Comparison of ENCODE assay signal across 1 cellular context in the genomic region with DNA sequence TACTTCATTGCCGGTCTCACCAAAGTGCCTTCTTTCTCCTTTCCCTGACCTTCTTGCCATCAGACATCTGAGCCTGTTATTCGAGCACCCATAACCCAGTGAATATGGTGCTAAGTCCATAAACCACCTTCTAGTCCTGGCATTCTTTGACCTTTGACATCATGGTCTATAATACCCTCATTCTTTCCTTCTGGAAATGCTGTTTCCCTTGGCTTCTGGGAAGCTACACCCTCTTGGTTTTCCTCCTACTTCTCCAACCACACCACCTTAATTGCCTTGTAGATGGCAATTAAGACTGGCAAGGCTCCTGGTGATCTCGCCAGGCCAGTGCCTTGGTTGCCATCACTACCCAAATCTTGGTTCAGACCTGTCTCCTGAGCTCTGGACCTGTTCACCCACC.
TF ChIP-seq lines count a peak whose summit lies in the region.

No MANE protein-coding gene starts in this region.

TF ChIP-seq in WTC11, 78 proteins besides CTCF, POLR2A, EP300 and RAD21 (continued from another document):
- TF ChIP-seq TP53 (CRISPR knock-in tag; IDR thresholded peaks at IDR 0.05) (no peak), ZNF671 (CRISPR knock-in tag; IDR thresholded peaks at IDR 0.05) (no peak)
- TF ChIP-seq, protein P1, sequence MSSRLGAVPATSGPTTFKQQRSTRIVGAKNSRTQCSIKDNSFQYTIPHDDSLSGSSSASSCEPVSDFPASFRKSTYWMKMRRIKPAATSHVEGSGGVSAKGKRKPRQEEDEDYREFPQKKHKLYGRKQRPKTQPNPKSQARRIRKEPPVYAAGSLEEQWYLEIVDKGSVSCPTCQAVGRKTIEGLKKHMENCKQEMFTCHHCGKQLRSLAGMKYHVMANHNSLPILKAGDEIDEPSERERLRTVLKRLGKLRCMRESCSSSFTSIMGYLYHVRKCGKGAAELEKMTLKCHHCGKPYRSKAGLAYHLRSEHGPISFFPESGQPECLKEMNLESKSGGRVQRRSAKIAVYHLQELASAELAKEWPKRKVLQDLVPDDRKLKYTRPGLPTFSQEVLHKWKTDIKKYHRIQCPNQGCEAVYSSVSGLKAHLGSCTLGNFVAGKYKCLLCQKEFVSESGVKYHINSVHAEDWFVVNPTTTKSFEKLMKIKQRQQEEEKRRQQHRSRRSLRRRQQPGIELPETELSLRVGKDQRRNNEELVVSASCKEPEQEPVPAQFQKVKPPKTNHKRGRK (CRISPR knock-in tag; IDR thresholded peaks at IDR 0.05; ENCODE audit: borderline replicate concordance): no peak
